Comparison of ENCODE assay signal across 18 cellular contexts in genomic region chr12:107669946-107670345, GRCh38.
"Had no signal": no experiment of that assay in that cellular context is flagged by ENCODE, and none has a peak within 500 bp of the region (broad histone marks: within the 10 kb centered on the region; RNA-seq: fewer than 3 reads in every experiment).

No MANE protein-coding gene starts in this region.

- ATAC-seq: gastrocnemius medialis, heart right ventricle, left cardiac atrium, lower lobe of right lung had no signal

- H3K4me3 Mint-ChIP-seq: dendritic cell treated with granulocyte-macrophage colony-stimulating factor and Interleukin-4, amounts not matched to agents 40 ng/mL and 50 ng/mL, for 4 days had no signal

- H3K27ac ChIP-seq: colonic mucosa, esophagus squamous epithelium, gastrocnemius medialis, heart right ventricle, left ventricle myocardium inferior, lower lobe of right lung had no signal

- H3K4me1 ChIP-seq: colonic mucosa, esophagus squamous epithelium, gastrocnemius medialis, heart right ventricle, left ventricle myocardium inferior, lower lobe of right lung had no signal

- H3K4me3 ChIP-seq: colonic mucosa, esophagus squamous epithelium, gastrocnemius medialis, heart right ventricle, left ventricle myocardium inferior, lower lobe of right lung had no signal

- H3K27ac Mint-ChIP-seq: dendritic cell treated with granulocyte-macrophage colony-stimulating factor and Interleukin-4, amounts not matched to agents 40 ng/mL and 50 ng/mL, for 4 days had no signal

- H3K36me3 ChIP-seq: colonic mucosa, esophagus squamous epithelium, gastrocnemius medialis, heart right ventricle, left ventricle myocardium inferior, lower lobe of right lung had no signal

- DNase-seq: colonic mucosa; cortex of kidney; effector CD4-positive, alpha-beta T cell; effector memory CD4-positive, alpha-beta T cell; esophagus squamous epithelium; foreskin fibroblast; foreskin melanocyte; gastrocnemius medialis; glutamatergic neuron; head of caudate nucleus; heart right ventricle; hippocampal formation; left cardiac atrium; left ventricle myocardium inferior; lower lobe of right lung; mesenchymal stem cell; midbrain had no signal

- H3K9me3 Mint-ChIP-seq: dendritic cell treated with granulocyte-macrophage colony-stimulating factor and Interleukin-4, amounts not matched to agents 40 ng/mL and 50 ng/mL, for 4 days had no signal

- H3K9me3 ChIP-seq: colonic mucosa, esophagus squamous epithelium, gastrocnemius medialis, heart right ventricle, left ventricle myocardium inferior, lower lobe of right lung had no signal
